In the genomic region with DNA sequence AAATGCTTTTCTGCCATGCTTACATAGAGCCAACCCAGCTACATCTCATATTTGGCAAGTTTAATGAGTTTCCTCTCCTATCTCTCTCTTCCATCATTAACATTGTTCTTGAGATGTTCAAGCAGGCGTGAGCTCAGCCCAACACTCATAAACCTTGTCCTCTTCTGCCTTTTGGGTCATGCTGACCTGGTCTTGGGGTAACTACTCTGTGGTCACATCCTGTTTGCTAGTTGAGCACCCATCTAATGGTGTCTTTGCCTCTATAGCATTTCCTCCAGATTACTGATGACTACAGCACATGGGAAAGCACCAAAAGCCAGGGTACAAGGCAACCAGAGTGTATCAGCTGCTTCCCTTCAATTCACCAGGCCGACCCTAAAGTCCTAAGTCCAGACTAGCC, we compare ENCODE assay signal across 27 cellular contexts.
"Had no signal": no experiment of that assay in that cellular context is flagged by ENCODE, and none has a peak within 500 bp of the region (broad histone marks: within the 10 kb centered on the region; RNA-seq: fewer than 3 reads in every experiment).

No MANE protein-coding gene starts in this region.

- H3K27ac ChIP-seq: epithelial cell of prostate, gastrocnemius medialis, left lung, parathyroid adenoma, stomach, tibial artery, upper lobe of left lung had no signal

- H3K4me3 ChIP-seq: gastrocnemius medialis, left lung, mucosa of descending colon, smooth muscle cell, stomach, tibial artery, upper lobe of left lung had no signal

- H3K27me3 ChIP-seq: gastrocnemius medialis, left lung, stomach, tibial artery, upper lobe of left lung had no signal

- H3K36me3 ChIP-seq: gastrocnemius medialis, left lung, stomach, tibial artery, upper lobe of left lung had no signal

- H3K4me1 Mint-ChIP-seq: mesothelial cell of epicardium, naive B cell had no signal

- H3K36me3 Mint-ChIP-seq: mesothelial cell of epicardium, naive B cell had no signal

- H3K27ac Mint-ChIP-seq: mesothelial cell of epicardium, naive B cell, progenitor cell of endocrine pancreas had no signal

- H3K9me3 Mint-ChIP-seq: mesothelial cell of epicardium had no signal

- ATAC-seq: esophagus mucosa, gastrocnemius medialis, left cardiac atrium, left lung, mucosa of descending colon, sciatic nerve had no signal

- H3K4me1 ChIP-seq: gastrocnemius medialis, left lung, parathyroid adenoma, stomach, tibial artery, upper lobe of left lung had no signal

- DNase-seq: cerebellar nuclear complex; cortex of kidney; foreskin fibroblast; gastrocnemius medialis; head of caudate nucleus; kidney; left cardiac atrium; left lung; mesenchymal stem cell; mucosa of descending colon; naive B cell; occipital lobe; stimulated activated CD4-positive, alpha-beta T cell treated with anti-CD3 and anti-CD28 coated beads, Interleukin-12 subunit alpha, Interleukin-12 subunit beta, amount 100 ng/mL, for 4 hours; stimulated activated CD4-positive, alpha-beta T cell treated with anti-CD3 and anti-CD28 coated beads, Interleukin-1b, Interleukin-23, amount 100 ng/mL, for 48 hours; stimulated activated CD4-positive, alpha-beta T cell treated with anti-CD3 and anti-CD28 coated beads, Interleukin-4, amount 100 ng/mL, for 1 hour; stimulated activated CD8-positive, alpha-beta memory T cell treated with anti-CD3 and anti-CD28 coated beads, Interleukin-4, amount 100 ng/mL, for 48 hours; stimulated activated naive CD4-positive, alpha-beta T cell treated with Interleukin-2 at 50 U/mL for 16 hours; stomach; tibial artery; upper lobe of left lung had no signal

- H3K4me3 Mint-ChIP-seq: mesothelial cell of epicardium, naive B cell had no signal

- H3K9me3 ChIP-seq: gastrocnemius medialis, left lung, mucosa of descending colon, stomach, tibial artery, upper lobe of left lung had no signal
